In genomic region chr17:79404136-79404911, GRCh38 we compare ENCODE assay signal across 35 cellular contexts.
"Had no signal": no experiment of that assay in that cellular context is flagged by ENCODE, and none has a peak within 500 bp of the region (broad histone marks: within the 10 kb centered on the region; RNA-seq: fewer than 3 reads in every experiment).

No MANE protein-coding gene starts in this region.

- H3K27ac Mint-ChIP-seq: activated B cell treated with CpG ODN at 0.5 μM for 24 hours; activated CD4-positive, alpha-beta memory T cell treated with anti-CD3 and anti-CD28 coated beads for 36 hours; activated CD8-positive, alpha-beta memory T cell treated with anti-CD3 and anti-CD28 coated beads, Interleukin-2, amount 10 ng/mL, durations not matched to agents 7 days and 5 days; activated CD8-positive, alpha-beta T cell treated with anti-CD3 and anti-CD28 coated beads, Interleukin-2, amount 10 ng/mL, durations not matched to agents 7 days and 5 days; activated naive CD4-positive, alpha-beta T cell treated with anti-CD3 and anti-CD28 coated beads, Interleukin-2, amount 10 ng/mL, durations not matched to agents 7 days and 5 days; activated naive CD4-positive, alpha-beta T cell treated with anti-CD3 and anti-CD28 coated beads, Interleukin-2, amount 50 U/mL, for 72 hours; activated naive CD8-positive, alpha-beta T cell treated with anti-CD3 and anti-CD28 coated beads, Interleukin-2, amount 10 ng/mL, durations not matched to agents 7 days and 5 days; activated T-helper 1 cell treated with anti-CD3 and anti-CD28 coated beads, Interleukin-12 subunit alpha, Interleukin-12 subunit beta, Interleukin-2, Interleukin-4 antibody, amounts not matched to agents 30 ng/mL and 10 ng/mL and 1 ng/mL, durations not matched to agents 14 hours and 24 hours and 36 hours; activated T-helper 2 cell treated with anti-CD3 and anti-CD28 coated beads, Interferon-gamma antibody, Interleukin-2, Interleukin-4, amounts not matched to agents 10 μg/mL and 5 μg/mL and 100 μg/mL, durations not matched to agents 14 hours and 24 hours and 36 hours; T-helper 17 cell; T-helper 2 cell treated with Interferon-gamma antibody and Interleukin-4, amounts not matched to agents 5 μg/mL and 100 μg/mL, for 36 hours had no signal

- DNase-seq: activated B cell treated with CpG ODN at 0.5 μM for 24 hours; activated CD4-positive, alpha-beta memory T cell treated with anti-CD3 and anti-CD28 coated beads for 36 hours; activated CD4-positive, alpha-beta T cell treated with anti-CD3 and anti-CD28 coated beads for 48 hours; activated CD4-positive, alpha-beta T cell treated with anti-CD3 and anti-CD28 coated beads, Interleukin-2, amount 50 U/mL, for 1 hour; activated CD8-positive, alpha-beta memory T cell treated with anti-CD3 and anti-CD28 coated beads, Interleukin-2, amount 10 ng/mL, durations not matched to agents 7 days and 5 days; activated CD8-positive, alpha-beta memory T cell treated with anti-CD3 and anti-CD28 coated beads, Interleukin-2, amount 50 U/mL, for 4 hours; activated CD8-positive, alpha-beta T cell treated with anti-CD3 and anti-CD28 coated beads, Interleukin-2, amount 10 ng/mL, durations not matched to agents 7 days and 5 days; activated effector memory CD4-positive, alpha-beta T cell treated with anti-CD3 and anti-CD28 coated beads, Interleukin-2, amount 50 U/mL, for 16 hours; activated naive CD4-positive, alpha-beta T cell treated with anti-CD3 and anti-CD28 coated beads, Interleukin-2, amount 10 ng/mL, durations not matched to agents 7 days and 5 days; activated naive CD8-positive, alpha-beta T cell treated with anti-CD3 and anti-CD28 coated beads, Interleukin-2, amount 10 ng/mL, durations not matched to agents 7 days and 5 days; activated T-cell treated with anti-CD3 and anti-CD28 coated beads, Interleukin-2, amount 50 U/mL, for 1 hour; activated T-cell treated with anti-CD3 and anti-CD28 coated beads, Interleukin-2, amount 50 U/mL, for 48 hours; central memory CD4-positive, alpha-beta T cell; cerebellar nuclear complex; colonic mucosa; effector CD8-positive, alpha-beta T cell; foreskin fibroblast; heart left ventricle; T-helper 1 cell; T-helper 17 cell; T1000; WERI-Rb-1 had no signal

- H3K9me3 Mint-ChIP-seq: activated B cell treated with CpG ODN at 0.5 μM for 24 hours; activated CD4-positive, alpha-beta memory T cell treated with anti-CD3 and anti-CD28 coated beads for 36 hours; activated naive CD4-positive, alpha-beta T cell treated with anti-CD3 and anti-CD28 coated beads, Interleukin-2, amount 10 ng/mL, durations not matched to agents 7 days and 5 days; activated naive CD4-positive, alpha-beta T cell treated with anti-CD3 and anti-CD28 coated beads, Interleukin-2, amount 50 U/mL, for 72 hours; activated T-helper 1 cell treated with anti-CD3 and anti-CD28 coated beads, Interleukin-12 subunit alpha, Interleukin-12 subunit beta, Interleukin-2, Interleukin-4 antibody, amounts not matched to agents 30 ng/mL and 10 ng/mL and 1 ng/mL, durations not matched to agents 14 hours and 24 hours and 36 hours; activated T-helper 2 cell treated with anti-CD3 and anti-CD28 coated beads, Interferon-gamma antibody, Interleukin-2, Interleukin-4, amounts not matched to agents 10 μg/mL and 5 μg/mL and 100 μg/mL, durations not matched to agents 14 hours and 24 hours and 36 hours; T-helper 2 cell treated with Interferon-gamma antibody and Interleukin-4, amounts not matched to agents 5 μg/mL and 100 μg/mL, for 36 hours had no signal

- H3K36me3 ChIP-seq: ascending aorta, breast epithelium, cardiac muscle cell, colonic mucosa, heart left ventricle had no signal

- H3K9me3 ChIP-seq: ascending aorta, breast epithelium, colonic mucosa, heart left ventricle had no signal

- H3K4me1 ChIP-seq: breast epithelium, colonic mucosa had no signal

- FAIRE-seq: endometrium, endothelial cell of umbilical vein, frontal cortex had no signal

- H3K36me3 Mint-ChIP-seq: activated CD4-positive, alpha-beta memory T cell treated with anti-CD3 and anti-CD28 coated beads for 36 hours; activated CD8-positive, alpha-beta memory T cell treated with anti-CD3 and anti-CD28 coated beads, Interleukin-2, amount 10 ng/mL, durations not matched to agents 7 days and 5 days; activated naive CD4-positive, alpha-beta T cell treated with anti-CD3 and anti-CD28 coated beads, Interleukin-2, amount 10 ng/mL, durations not matched to agents 7 days and 5 days; activated naive CD4-positive, alpha-beta T cell treated with anti-CD3 and anti-CD28 coated beads, Interleukin-2, amount 50 U/mL, for 72 hours; activated naive CD8-positive, alpha-beta T cell treated with anti-CD3 and anti-CD28 coated beads, Interleukin-2, amount 10 ng/mL, durations not matched to agents 7 days and 5 days; brain had no signal

- ATAC-seq: activated CD4-positive, CD25-positive, alpha-beta regulatory T cell treated with anti-CD3 and anti-CD28 coated beads, Interleukin-2, amount 50 U/mL, for 24 hours; activated CD8-positive, alpha-beta memory T cell treated with anti-CD3 and anti-CD28 coated beads, Interleukin-2, amount 10 ng/mL, durations not matched to agents 7 days and 5 days; activated CD8-positive, alpha-beta T cell treated with anti-CD3 and anti-CD28 coated beads, Interleukin-2, amount 10 ng/mL, durations not matched to agents 7 days and 5 days; activated naive CD4-positive, alpha-beta T cell treated with anti-CD3 and anti-CD28 coated beads, Interleukin-2, amount 50 U/mL, for 72 hours; heart left ventricle; T-helper 17 cell had no signal

- H3K4me3 ChIP-seq: ascending aorta, breast epithelium, cardiac muscle cell, colonic mucosa, heart left ventricle had no signal

- H3K27ac ChIP-seq: ascending aorta, breast epithelium, cardiac muscle cell, colonic mucosa, epithelial cell of prostate, heart left ventricle, WERI-Rb-1 had no signal

- H3K4me3 Mint-ChIP-seq: activated B cell treated with CpG ODN at 0.5 μM for 24 hours; activated CD4-positive, alpha-beta memory T cell treated with anti-CD3 and anti-CD28 coated beads for 36 hours; activated CD8-positive, alpha-beta memory T cell treated with anti-CD3 and anti-CD28 coated beads, Interleukin-2, amount 10 ng/mL, durations not matched to agents 7 days and 5 days; activated CD8-positive, alpha-beta T cell treated with anti-CD3 and anti-CD28 coated beads, Interleukin-2, amount 10 ng/mL, durations not matched to agents 7 days and 5 days; activated naive CD4-positive, alpha-beta T cell treated with anti-CD3 and anti-CD28 coated beads, Interleukin-2, amount 10 ng/mL, durations not matched to agents 7 days and 5 days; activated naive CD8-positive, alpha-beta T cell treated with anti-CD3 and anti-CD28 coated beads, Interleukin-2, amount 10 ng/mL, durations not matched to agents 7 days and 5 days; activated T-helper 1 cell treated with anti-CD3 and anti-CD28 coated beads, Interleukin-12 subunit alpha, Interleukin-12 subunit beta, Interleukin-2, Interleukin-4 antibody, amounts not matched to agents 30 ng/mL and 10 ng/mL and 1 ng/mL, durations not matched to agents 14 hours and 24 hours and 36 hours; T-helper 17 cell; T-helper 2 cell treated with Interferon-gamma antibody and Interleukin-4, amounts not matched to agents 5 μg/mL and 100 μg/mL, for 36 hours had no signal
